In the genomic region with DNA sequence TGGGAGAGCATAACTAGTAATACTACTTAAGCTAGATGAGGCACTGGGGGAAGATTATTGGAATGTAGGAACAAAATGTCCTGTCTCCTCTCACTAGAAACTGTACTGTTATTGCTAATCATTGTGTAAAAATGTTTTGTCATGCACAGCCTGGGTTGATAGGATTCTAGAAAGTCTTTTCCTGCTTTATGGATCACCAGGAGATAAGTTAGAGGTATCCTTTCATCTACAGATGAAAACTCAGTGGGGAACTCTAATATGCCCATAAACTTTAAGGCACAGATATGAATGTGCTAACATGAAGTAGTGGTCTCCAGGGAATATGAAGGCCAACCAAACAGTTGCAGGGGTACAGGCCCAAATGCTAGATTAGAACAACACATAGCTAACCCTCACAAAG, we compare ENCODE assay signal across 32 cellular contexts. TPM values are rescaled to one million over a fixed set of nuclear protein-coding genes. Genes with fewer than 3 reads are reported as not detected.
"Had no signal": no experiment of that assay in that cellular context is flagged by ENCODE, and none has a peak within 500 bp of the region (broad histone marks: within the 10 kb centered on the region; RNA-seq: fewer than 3 reads in every experiment).

No MANE protein-coding gene starts in this region.

- H3K4me1 Mint-ChIP-seq: activated CD4-positive, alpha-beta memory T cell treated with anti-CD3 and anti-CD28 coated beads, Interleukin-2, amount 10 ng/mL, durations not matched to agents 7 days and 5 days; activated CD4-positive, alpha-beta T cell treated with anti-CD3 and anti-CD28 coated beads for 36 hours; activated CD4-positive, alpha-beta T cell treated with anti-CD3 and anti-CD28 coated beads, Interleukin-2, amount 10 ng/mL, durations not matched to agents 24 days and 14 days; activated naive CD4-positive, alpha-beta T cell treated with anti-CD3 and anti-CD28 coated beads, Interleukin-2, amount 10 ng/mL, durations not matched to agents 7 days and 5 days; central memory CD8-positive, alpha-beta T cell had no signal

- FAIRE-seq: bronchial epithelial cell had no signal

- H3K27ac Mint-ChIP-seq: activated CD4-positive, alpha-beta memory T cell treated with anti-CD3 and anti-CD28 coated beads, Interleukin-2, amount 10 ng/mL, durations not matched to agents 7 days and 5 days; activated CD4-positive, alpha-beta T cell treated with anti-CD3 and anti-CD28 coated beads for 36 hours; activated CD4-positive, alpha-beta T cell treated with anti-CD3 and anti-CD28 coated beads, Interleukin-2, amount 10 ng/mL, durations not matched to agents 24 days and 14 days; activated naive CD4-positive, alpha-beta T cell treated with anti-CD3 and anti-CD28 coated beads, Interleukin-2, amount 10 ng/mL, durations not matched to agents 7 days and 5 days; activated naive CD4-positive, alpha-beta T cell treated with anti-CD3 and anti-CD28 coated beads, Interleukin-2, amount 50 U/mL, for 72 hours; activated T-cell treated with anti-CD3 and anti-CD28 coated beads, Interleukin-2, amount 50 U/mL, for 24 hours; activated T-cell treated with anti-CD3 and anti-CD28 coated beads, Interleukin-2, amount 50 U/mL, for 72 hours; dendritic cell treated with granulocyte-macrophage colony-stimulating factor and Interleukin-4, amounts not matched to agents 40 ng/mL and 50 ng/mL, for 4 days; endodermal cell had no signal

- H3K4me1 ChIP-seq: adrenal gland, ascending aorta, foreskin keratinocyte, gastrocnemius medialis, heart right ventricle had no signal

- H3K36me3 ChIP-seq: adrenal gland, ascending aorta, brain microvascular endothelial cell, gastrocnemius medialis had no signal

- H3K27ac ChIP-seq: adrenal gland, ascending aorta, brain microvascular endothelial cell, coronary artery, dorsolateral prefrontal cortex, foreskin keratinocyte, gastrocnemius medialis, heart right ventricle, hepatocyte had no signal

- DNase-seq: activated CD4-positive, alpha-beta memory T cell treated with anti-CD3 and anti-CD28 coated beads, Interleukin-2, amount 10 ng/mL, durations not matched to agents 7 days and 5 days; activated CD4-positive, alpha-beta T cell treated with anti-CD3 and anti-CD28 coated beads for 36 hours; activated CD4-positive, alpha-beta T cell treated with anti-CD3 and anti-CD28 coated beads, Interleukin-2, amount 10 ng/mL, durations not matched to agents 24 days and 14 days; activated CD4-positive, alpha-beta T cell treated with anti-CD3 and anti-CD28 coated beads, Interleukin-2, amount 50 U/mL, for 4 hours; activated CD4-positive, CD25-positive, alpha-beta regulatory T cell; activated CD4-positive, CD25-positive, alpha-beta regulatory T cell treated with anti-CD3 and anti-CD28 coated beads, Interleukin-2, amount 50 U/mL, for 72 hours; activated CD8-positive, alpha-beta memory T cell treated with anti-CD3 and anti-CD28 coated beads, Interleukin-2, amount 50 U/mL, for 48 hours; activated gamma-delta T cell; activated naive CD4-positive, alpha-beta T cell; activated naive CD4-positive, alpha-beta T cell treated with anti-CD3 and anti-CD28 coated beads, Interleukin-2, amount 10 ng/mL, durations not matched to agents 7 days and 5 days; activated T-cell treated with anti-CD3 and anti-CD28 coated beads for 4 hours; activated T-cell treated with anti-CD3 and anti-CD28 coated beads, Interleukin-2, amount 50 U/mL, for 24 hours; activated T-cell treated with anti-CD3 and anti-CD28 coated beads, Interleukin-2, amount 50 U/mL, for 72 hours; adrenal gland; brain microvascular endothelial cell; dorsolateral prefrontal cortex; effector memory CD4-positive, alpha-beta T cell; endodermal cell; foreskin keratinocyte; gastrocnemius medialis; glutamatergic neuron; heart right ventricle; T-helper 2 cell had no signal

- ATAC-seq: activated CD4-positive, alpha-beta T cell treated with anti-CD3 and anti-CD28 coated beads for 36 hours; activated naive CD4-positive, alpha-beta T cell treated with anti-CD3 and anti-CD28 coated beads, Interleukin-2, amount 50 U/mL, for 72 hours; activated T-cell treated with anti-CD3 and anti-CD28 coated beads, Interleukin-2, amount 50 U/mL, for 72 hours; esophagus mucosa; foreskin keratinocyte; gastrocnemius medialis; heart right ventricle had no signal

- H3K27me3 Mint-ChIP-seq: activated CD4-positive, alpha-beta memory T cell treated with anti-CD3 and anti-CD28 coated beads, Interleukin-2, amount 10 ng/mL, durations not matched to agents 7 days and 5 days; activated naive CD4-positive, alpha-beta T cell treated with anti-CD3 and anti-CD28 coated beads, Interleukin-2, amount 10 ng/mL, durations not matched to agents 7 days and 5 days; dendritic cell treated with granulocyte-macrophage colony-stimulating factor and Interleukin-4, amounts not matched to agents 40 ng/mL and 50 ng/mL, for 4 days had no signal

- H3K27me3 ChIP-seq: ascending aorta, brain microvascular endothelial cell, foreskin keratinocyte, gastrocnemius medialis, hepatocyte had no signal

- H3K79me2 ChIP-seq: hepatocyte had no signal

- H3K9me3 Mint-ChIP-seq: activated CD4-positive, alpha-beta memory T cell treated with anti-CD3 and anti-CD28 coated beads, Interleukin-2, amount 10 ng/mL, durations not matched to agents 7 days and 5 days; activated CD4-positive, alpha-beta T cell treated with anti-CD3 and anti-CD28 coated beads, Interleukin-2, amount 10 ng/mL, durations not matched to agents 24 days and 14 days; activated naive CD4-positive, alpha-beta T cell treated with anti-CD3 and anti-CD28 coated beads, Interleukin-2, amount 10 ng/mL, durations not matched to agents 7 days and 5 days; activated naive CD4-positive, alpha-beta T cell treated with anti-CD3 and anti-CD28 coated beads, Interleukin-2, amount 50 U/mL, for 72 hours; activated T-cell treated with anti-CD3 and anti-CD28 coated beads, Interleukin-2, amount 50 U/mL, for 24 hours; activated T-cell treated with anti-CD3 and anti-CD28 coated beads, Interleukin-2, amount 50 U/mL, for 72 hours; central memory CD8-positive, alpha-beta T cell; dendritic cell treated with granulocyte-macrophage colony-stimulating factor and Interleukin-4, amounts not matched to agents 40 ng/mL and 50 ng/mL, for 4 days had no signal

- H3K4me3 ChIP-seq: adrenal gland, ascending aorta, coronary artery, dorsolateral prefrontal cortex, gastrocnemius medialis, heart right ventricle, hepatocyte had no signal

- H3K9me3 ChIP-seq: adrenal gland, ascending aorta, gastrocnemius medialis, heart right ventricle had no signal

- H3K4me2 ChIP-seq: hepatocyte had no signal

- H3K36me3 Mint-ChIP-seq: activated naive CD4-positive, alpha-beta T cell treated with anti-CD3 and anti-CD28 coated beads, Interleukin-2, amount 10 ng/mL, durations not matched to agents 7 days and 5 days; activated naive CD4-positive, alpha-beta T cell treated with anti-CD3 and anti-CD28 coated beads, Interleukin-2, amount 50 U/mL, for 72 hours had no signal

- H3K4me3 Mint-ChIP-seq: activated CD4-positive, alpha-beta memory T cell treated with anti-CD3 and anti-CD28 coated beads, Interleukin-2, amount 10 ng/mL, durations not matched to agents 7 days and 5 days; activated CD4-positive, alpha-beta T cell treated with anti-CD3 and anti-CD28 coated beads for 36 hours; activated CD4-positive, alpha-beta T cell treated with anti-CD3 and anti-CD28 coated beads, Interleukin-2, amount 10 ng/mL, durations not matched to agents 24 days and 14 days; activated naive CD4-positive, alpha-beta T cell treated with anti-CD3 and anti-CD28 coated beads, Interleukin-2, amount 10 ng/mL, durations not matched to agents 7 days and 5 days; activated T-cell treated with anti-CD3 and anti-CD28 coated beads, Interleukin-2, amount 50 U/mL, for 24 hours; activated T-cell treated with anti-CD3 and anti-CD28 coated beads, Interleukin-2, amount 50 U/mL, for 72 hours; central memory CD8-positive, alpha-beta T cell; dendritic cell treated with granulocyte-macrophage colony-stimulating factor and Interleukin-4, amounts not matched to agents 40 ng/mL and 50 ng/mL, for 4 days; endodermal cell had no signal

- H2AFZ ChIP-seq: hepatocyte had no signal

RNA-seq across cellular contexts. Expression of a gene that starts 57.5 kb away (rescaled TPM):
- total RNA-seq: activated CD4-positive, alpha-beta T cell treated with anti-CD3 and anti-CD28 coated beads for 36 hours; activated CD4-positive, alpha-beta T cell treated with anti-CD3 and anti-CD28 coated beads, Interleukin-2, amount 10 ng/mL, durations not matched to agents 24 days and 14 days; activated naive CD4-positive, alpha-beta T cell treated with anti-CD3 and anti-CD28 coated beads, Interleukin-2, amount 50 U/mL, for 72 hours; activated T-cell treated with anti-CD3 and anti-CD28 coated beads, Interleukin-2, amount 50 U/mL, for 72 hours; T-helper 1 cell treated with Interleukin-12 subunit alpha and Interleukin-12 subunit beta and Interleukin-4 antibody, amounts not matched to agents 30 ng/mL and 1 ng/mL, for 36 hours had no signal
